In genomic region chr4:88672987-88673386, GRCh38 we compare ENCODE assay signal across 8 cellular contexts. TPM values are rescaled to one million over a fixed set of nuclear protein-coding genes. Genes with fewer than 3 reads are reported as not detected.
DNase-seq lines count a peak whose midpoint lies in the region; ATAC-seq and TF ChIP-seq lines count a peak whose summit lies in the region.

No MANE protein-coding gene starts in this region.

- CTCF ChIA-PET in A673 (lab: Charles Lee), result interaction anchor here (0.6 kb wide), 6 partner anchors 14 to 288 kb away, joined by 3 to 6 read pairs (median 3); no protein-coding TSS in a partner anchor

- ATAC-seq in HG02938 (IDR thresholded peaks at IDR 0.05; ENCODE audit: unreplicated experiment), result peak; percentile 59
- peak; percentile 85 for ATAC-seq in SK-N-SH treated with all-trans-retinoic acid at 6 μM for 48 hours

- no peaks in the 10 kb centered on the region for H3K4me1 ChIP-seq in A673 (ENCODE audit: insufficient read depth, low read length, poor library complexity, severe bottlenecking)
- no peaks in the 10 kb centered on the region for H3K4me1 ChIP-seq in esophagus muscularis mucosa

- no TSS peak for BruUV-seq in A673 (replicated peaks; lab: Mats Ljungman, UMichigan)

- H3K9me3 ChIP-seq in A673 (ENCODE audit: low read depth, low read length, poor library complexity, severe bottlenecking) (no peaks in the 10 kb centered on the region), esophagus muscularis mucosa (no peaks in the 10 kb centered on the region)

- intact Hi-C loops in A673 (cut with micrococcal nuclease; ENCODE audit: unreplicated experiment) (no loop called here), esophagus muscularis mucosa (cut with DNase I) (no loop called here)

- 68% methylated on average over 5 of the region's 5 CpGs for WGBS in esophagus muscularis mucosa

- H3K27me3 ChIP-seq in A673 (replicated peaks; ENCODE audit: insufficient read depth, low read depth, low read length, poor library complexity) (no peaks in the 10 kb centered on the region), esophagus muscularis mucosa (no peaks in the 10 kb centered on the region)

- POLR2A ChIA-PET in A673 (lab: Charles Lee; ENCODE audit: low non-redundant PET), result interaction anchor here (0.5 to 0.6 kb wide), 2 partner anchors 11 to 469 kb away, joined by 3 to 6 read pairs; no protein-coding TSS in a partner anchor

- TF ChIP-seq CTCF in A673 (conservative IDR thresholded peaks at IDR 0.05; ENCODE audit: low read depth, low read length) (peak; percentile 71), esophagus muscularis mucosa (IDR thresholded peaks at IDR 0.05) (peak in 2 of 3 experiments; percentile 24 to 47)

- TF ChIP-seq POLR2A in esophagus muscularis mucosa (IDR thresholded peaks at IDR 0.05; ENCODE audit: low read depth), result no peak

- no peak for TF ChIP-seq EP300 in esophagus muscularis mucosa (IDR thresholded peaks at IDR 0.05)

- H3K4me3 ChIP-seq in A673 (ENCODE audit: low read depth, low read length, poor library complexity, severe bottlenecking), result no peak overlapping the region
- no peak overlapping the region for H3K4me3 ChIP-seq in esophagus muscularis mucosa

- no peak overlapping the region for H3K27ac ChIP-seq in A673 (ENCODE audit: low read depth, low read length, poor library complexity, severe bottlenecking)
- no peak overlapping the region for H3K27ac ChIP-seq in esophagus muscularis mucosa (replicated peaks in 1 of 4)

- DNase-seq in A673 (ENCODE audit: low spot score), result peak; percentile 46
- DNase-seq in ELR (ENCODE audit: low read depth), result peak; percentile 60
- DNase-seq in esophagus muscularis mucosa (ENCODE audit: extremely low spot score), result no peak
- DNase-seq in retina, result peak; percentile 9
- no peak for DNase-seq in stimulated activated naive CD4-positive, alpha-beta T cell treated with Interleukin-2 at 50 U/mL for 16 hours (lab: John Stamatoyannopoulos, UW)
- no peak for DNase-seq in GOT3 (lab: John Stamatoyannopoulos, UW)

- H3K36me3 ChIP-seq in A673 (ENCODE audit: insufficient read depth, low read length, poor library complexity, severe bottlenecking), result no peaks in the 10 kb centered on the region
- H3K36me3 ChIP-seq in esophagus muscularis mucosa, result peaks cover 24 to 63% (median 43%) of the 10 kb centered on the region in 4 donors

TF ChIP-seq in SK-N-SH treated with all-trans-retinoic acid at 6 μM for 48 hours, 23 proteins besides CTCF, POLR2A, EP300 and RAD21:
- no peak for TF ChIP-seq POU6F1 (CRISPR knock-in tag; IDR thresholded peaks at IDR 0.05; ENCODE audit: borderline replicate concordance, low read depth)
TF ChIP-seq in SK-N-SH treated with all-trans-retinoic acid at 6 μM for 48 hours: peak in this region for 0.

RNA-seq across cellular contexts. Expression of gene NAP1L5, which starts 24.6 kb away (rescaled TPM):
- total RNA-seq in A673 (2021) (not detected in 2 replicates), esophagus muscularis mucosa (10 to 100 TPM in 1 of 4 donors, 1 to 10 TPM in 3; 5.7 to 10.1 (median 7.8) TPM)

Comparison
In these comparisons a context has a peak if more than half of its experiments do, and no peak if none do; other contexts are left out.
1. DNase-seq: peak in A673 (single experiment), ELR (single experiment) and retina (single experiment); none in esophagus muscularis mucosa (single experiment), stimulated activated naive CD4-positive, alpha-beta T cell treated with Interleukin-2 at 50 U/mL for 16 hours (single experiment) and GOT3 (single experiment).